In genomic region chr9:92097997-92098482, GRCh38 we compare ENCODE assay signal across 8 cellular contexts. TPM values are rescaled to one million over a fixed set of nuclear protein-coding genes. Genes with fewer than 3 reads are reported as not detected.
A peak's percentile ranks its signal among the peaks of the same experiment; 100 is the strongest.
DNase-seq lines count a peak whose midpoint lies in the region; ATAC-seq, FAIRE-seq and TF ChIP-seq lines count a peak whose summit lies in the region.

No MANE protein-coding gene starts in this region.

- ATAC-seq in GM18511 (IDR thresholded peaks at IDR 0.05; ENCODE audit: unreplicated experiment) (no peak), HG02852 (IDR thresholded peaks at IDR 0.05; ENCODE audit: unreplicated experiment) (no peak)

- peak overlapping the region in 1 of 2 donors; percentile 14 for H3K4me3 ChIP-seq in cardiac fibroblast (replicated peaks in 1 of 2; ENCODE audit: low read depth in 2 of 2, low read length in 2 of 2)

- DNase-seq in activated CD8-positive, alpha-beta memory T cell treated with anti-CD3 and anti-CD28 coated beads for 24 hours, result peak; percentile 88
- DNase-seq in activated CD8-positive, alpha-beta memory T cell treated with anti-CD3 and anti-CD28 coated beads, Interleukin-2, amount 50 U/mL, for 48 hours, result no peak
- DNase-seq in cardiac fibroblast (ENCODE audit: low read depth in 2 of 2), result peak; percentile 66 to 80
- peak; percentile 87 for DNase-seq in kidney tubule cell (ENCODE audit: low spot score)
- peak; percentile 5 to 32 (median 8) for DNase-seq in stimulated activated CD4-positive, alpha-beta T cell treated with anti-CD3 and anti-CD28 coated beads, TNF-alpha, amount 100 ng/mL, for 24 hours (ENCODE audit: low read depth in 3 of 3)
- no peak for DNase-seq in GM12892 (ENCODE audit: insufficient read length)

- TF ChIP-seq CTCF in cardiac fibroblast (IDR thresholded peaks at IDR 0.05; ENCODE audit: low read depth, low read length), result no peak

- TF ChIP-seq POLR2A in GM12892 (IDR thresholded peaks at IDR 0.05; ENCODE audit: low read depth, low read length), result no peak

- FAIRE-seq in GM12892 (lab: Jason Lieb, UNC), result no peak

RNA-seq across cellular contexts. Expression of gene SPTLC1, which starts 17.2 kb away (rescaled TPM):
- polyA plus RNA-seq in GM12892 (2012; ENCODE audit: missing spikeins), result 35.9 TPM

Comparison
In these comparisons a context has a peak if more than half of its experiments do, and no peak if none do; other contexts are left out.
1. DNase-seq: peak in activated CD8-positive, alpha-beta memory T cell treated with anti-CD3 and anti-CD28 coated beads for 24 hours (single experiment), cardiac fibroblast (2 of 2), kidney tubule cell (single experiment) and stimulated activated CD4-positive, alpha-beta T cell treated with anti-CD3 and anti-CD28 coated beads, TNF-alpha, amount 100 ng/mL, for 24 hours (3 of 3); none in activated CD8-positive, alpha-beta memory T cell treated with anti-CD3 and anti-CD28 coated beads, Interleukin-2, amount 50 U/mL, for 48 hours (single experiment) and GM12892 (single experiment).